Comparison of ENCODE assay signal across 3 cellular contexts in genomic region chr2:75226099-75226498, GRCh38.
TF ChIP-seq lines count a peak whose summit lies in the region.

No MANE protein-coding gene starts in this region.

TF ChIP-seq in HepG2, 621 proteins besides CTCF, POLR2A, EP300 and RAD21:
- peak; percentile 61 to 65; a peak in 3 of 4 replicates for TF ChIP-seq MAFK (conservative IDR thresholded peaks at IDR 0.05 in 1 of 2, IDR thresholded peaks at IDR 0.05 in 1 of 2; ENCODE audit: low read length in 2 of 2)
- TF ChIP-seq MAFF (IDR thresholded peaks at IDR 0.05; ENCODE audit: low read depth, low read length), result peak; percentile 59
- TF ChIP-seq ATF1 (CRISPR knock-in tag; IDR thresholded peaks at IDR 0.05), result no peak

TF ChIP-seq in A549, 52 proteins besides CTCF, POLR2A, EP300 and RAD21:
- TF ChIP-seq JUNB (IDR thresholded peaks at IDR 0.05) (no peak), MAFK (IDR thresholded peaks at IDR 0.05; ENCODE audit: partially characterized antibody) (peak; percentile 48), ZC3H11A (IDR thresholded peaks at IDR 0.05) (no peak)

TF ChIP-seq in endothelial cell of umbilical vein, 7 proteins besides CTCF, POLR2A, EP300 and RAD21:
- TF ChIP-seq MAX (IDR thresholded peaks at IDR 0.05; ENCODE audit: insufficient read depth, insufficient read length), result no peak
- no peak for TF ChIP-seq FOS (IDR thresholded peaks at IDR 0.05; ENCODE audit: borderline replicate concordance, insufficient read depth, low read length)
- TF ChIP-seq EZH2 (IDR thresholded peaks at IDR 0.05; ENCODE audit: borderline replicate concordance, low read depth, low read length, severe bottlenecking), result no peak
- no peak for TF ChIP-seq JUN (IDR thresholded peaks at IDR 0.05; ENCODE audit: borderline replicate concordance, insufficient read depth, insufficient read length, low read depth)
- TF ChIP-seq GATA2 (IDR thresholded peaks at IDR 0.05; ENCODE audit: insufficient read depth, insufficient read length, low read depth, low read length), result no peak
- no peak for TF ChIP-seq POLR2AphosphoS5 (IDR thresholded peaks at IDR 0.05; ENCODE audit: insufficient read depth, low read depth, low read length)
- no peak for TF ChIP-seq MYC (IDR thresholded peaks at IDR 0.05; ENCODE audit: low read depth, low read length)
TF ChIP-seq in endothelial cell of umbilical vein: peak in this region for 0.
